ENCODE assay signal across 8 cellular contexts in the genomic region with DNA sequence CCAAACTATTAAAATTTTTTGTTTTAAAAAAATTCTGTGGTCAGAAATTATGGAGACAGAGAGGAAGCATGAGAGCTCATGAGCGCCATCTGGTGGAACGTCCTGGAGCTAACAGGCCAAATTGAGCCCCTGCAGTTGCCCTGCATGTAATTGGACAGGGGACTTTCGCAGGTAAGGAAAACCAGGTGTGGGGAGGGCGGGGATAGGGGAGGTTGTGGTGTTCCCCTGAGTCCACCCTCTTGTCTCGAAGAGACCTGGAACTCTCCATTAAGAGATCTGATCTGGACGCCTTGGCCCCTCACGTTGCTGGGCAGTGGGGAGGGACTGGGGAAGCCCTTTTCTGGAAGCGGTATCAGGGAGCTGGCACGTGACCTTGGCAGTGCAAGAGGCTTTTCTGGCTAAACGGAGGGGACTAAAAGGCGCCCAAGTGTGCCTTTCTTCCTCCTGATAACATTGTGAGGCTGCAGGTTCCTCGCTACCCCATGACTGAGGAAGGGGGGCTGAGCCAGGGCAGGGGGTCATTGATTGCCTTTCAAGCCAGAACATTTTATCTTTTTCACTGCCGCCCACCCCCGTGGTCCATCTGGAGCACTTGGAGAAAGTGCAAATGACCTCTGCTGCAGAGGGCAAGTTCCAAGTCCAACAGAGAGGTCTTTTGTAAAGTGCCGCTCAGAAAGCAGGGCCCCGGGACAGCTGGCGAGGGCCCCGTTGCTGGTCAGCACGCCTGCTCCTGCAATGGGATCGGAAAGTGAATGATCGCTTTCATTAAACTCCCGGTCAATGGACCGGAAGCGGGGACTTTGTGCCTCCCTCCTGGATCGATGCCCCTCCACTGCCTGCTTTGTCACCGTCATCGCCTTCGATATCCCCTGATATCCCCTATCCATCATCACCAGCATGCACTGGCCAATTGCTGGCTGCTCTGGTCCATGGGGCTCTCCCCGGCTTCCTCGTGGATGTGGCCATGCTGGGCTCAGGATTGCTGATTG.
DNase-seq lines count a peak whose midpoint lies in the region; ATAC-seq, FAIRE-seq and TF ChIP-seq lines count a peak whose summit lies in the region.

No MANE protein-coding gene starts in this region.

- TF ChIP-seq CTCF in GM10248 (IDR thresholded peaks at IDR 0.05; ENCODE audit: control extremely low read depth, extremely low read depth, low read depth, missing control alignments) = peak; percentile 78
- TF ChIP-seq CTCF in VCaP (conservative IDR thresholded peaks at IDR 0.05) = peak; percentile 80

- peak; percentile 60 for FAIRE-seq in islet of Langerhans (lab: Jason Lieb, UNC)

- no peak overlapping the region for H3K27ac ChIP-seq in VCaP

- CTCF ChIA-PET in GM10248 (lab: Yijun Ruan, JAX) = interaction anchor here (0.8 to 5.7 kb wide), 19 partner anchors 9 to 787 kb away, joined by 3 to 103 read pairs (median 6); a partner anchor contains a TSS

- POLR2A ChIA-PET in GM10248 (lab: Yijun Ruan, JAX) = no interaction called here

- DNase-seq in GM10248 (ENCODE audit: extremely low spot score) = peak; percentile 69
- peak; percentile 29 for DNase-seq in MV-4-11 (lab: John Stamatoyannopoulos, UW)
- peak; percentile 6 for DNase-seq in central memory CD4-positive, alpha-beta T cell
- peak; percentile 56 to 65 for DNase-seq in stimulated activated CD4-positive, alpha-beta T cell treated with anti-CD3 and anti-CD28 coated beads, Interleukin-2, amount 100 ng/mL, for 48 hours

- no peak for ATAC-seq in GM18868 (IDR thresholded peaks at IDR 0.05; ENCODE audit: unreplicated experiment)
- no peak for ATAC-seq in HG03469 (IDR thresholded peaks at IDR 0.05; ENCODE audit: unreplicated experiment)

Comparison
In these comparisons a context has a peak if more than half of its experiments do, and no peak if none do; other contexts are left out.
1. DNase-seq: peak in every context shown above with its lines; median percentile 69 in GM10248; 60 in stimulated activated CD4-positive, alpha-beta T cell treated with anti-CD3 and anti-CD28 coated beads, Interleukin-2, amount 100 ng/mL, for 48 hours; 29 in MV-4-11; 6 in central memory CD4-positive, alpha-beta T cell.